In genomic region chr10:110336111-110336721, GRCh38 we compare ENCODE assay signal across 1 cellular context.
TF ChIP-seq lines count a peak whose summit lies in the region.

No MANE protein-coding gene starts in this region.

TF ChIP-seq in HEK293, 187 proteins besides CTCF, POLR2A, EP300 and RAD21 (continued from another document):
- no peak for TF ChIP-seq PRDM2 (tag by site-specific recombination; IDR thresholded peaks at IDR 0.05; ENCODE audit: borderline replicate concordance)
